In genomic region chr3:59607628-59608027, GRCh38 we compare ENCODE assay signal across 11 cellular contexts.
DNase-seq lines count a peak whose midpoint lies in the region; ATAC-seq and TF ChIP-seq lines count a peak whose summit lies in the region.
"Had no signal": no experiment of that assay in that cellular context is flagged by ENCODE, and none has a peak within 500 bp of the region (broad histone marks: within the 10 kb centered on the region; RNA-seq: fewer than 3 reads in every experiment).

No MANE protein-coding gene starts in this region.

- no peaks in the 10 kb centered on the region for H3K27me3 ChIP-seq in trophoblast cell (ENCODE audit: insufficient read depth, low read length)
- H3K27me3 ChIP-seq: stomach had no signal

- no peak overlapping the region for H3K4ac ChIP-seq in trophoblast cell (ENCODE audit: low read depth, low read length)

- H3K4me3 ChIP-seq in fibroblast of pulmonary artery (replicated peaks; ENCODE audit: low read depth, low read length) (no peak overlapping the region), trophoblast cell (ENCODE audit: low read depth, low read length) (no peak overlapping the region)
- H3K4me3 ChIP-seq: stomach had no signal

- no peak overlapping the region for H3K4me2 ChIP-seq in trophoblast cell (ENCODE audit: low read length)

- H3K14ac ChIP-seq in trophoblast cell (ENCODE audit: low read length): no peak overlapping the region

- H3K36me3 ChIP-seq in trophoblast cell (ENCODE audit: control insufficient read depth in 1 of 2, insufficient read depth in 2 of 2, low read length in 2 of 2): no peaks in the 10 kb centered on the region
- H3K36me3 ChIP-seq: stomach had no signal

- WGBS in trophoblast cell (ENCODE audit: extremely low coverage, insufficient coverage, insufficient read length): no CpG with 5 or more reads among the region's 1 CpG

- ATAC-seq in HG03378 (IDR thresholded peaks at IDR 0.05; ENCODE audit: unreplicated experiment) (no peak), GM18858 (IDR thresholded peaks at IDR 0.05; ENCODE audit: unreplicated experiment) (no peak)
- ATAC-seq: natural killer cell, T-cell had no signal

- H3K23ac ChIP-seq in trophoblast cell (ENCODE audit: low read length): no peak overlapping the region

- H4K8ac ChIP-seq in trophoblast cell (ENCODE audit: low read depth, low read length): no peak overlapping the region

- H4K12ac ChIP-seq in trophoblast cell (ENCODE audit: low read depth, low read length): no peak overlapping the region

- no peak overlapping the region for H3K27ac ChIP-seq in trophoblast cell (ENCODE audit: low read depth, low read length)
- H3K27ac ChIP-seq: stomach had no signal

- peaks cover 1% of the 10 kb centered on the region for H3K79me2 ChIP-seq in trophoblast cell (ENCODE audit: control insufficient read depth, insufficient read depth, low read length, poor library complexity)

- no peak overlapping the region for H2BK12ac ChIP-seq in trophoblast cell (ENCODE audit: low read length)

- no peaks in the 10 kb centered on the region for H3K9me3 ChIP-seq in trophoblast cell (ENCODE audit: insufficient read depth, low read depth, low read length)
- H3K9me3 ChIP-seq: stomach had no signal

- no peak overlapping the region for H2AK5ac ChIP-seq in trophoblast cell (ENCODE audit: low read length)

- no peak overlapping the region for H2AFZ ChIP-seq in trophoblast cell (ENCODE audit: insufficient read depth, low read length, poor library complexity)

- H3K79me1 ChIP-seq in trophoblast cell (ENCODE audit: low read length): no peaks in the 10 kb centered on the region

- H3K18ac ChIP-seq in trophoblast cell (ENCODE audit: low read length): no peak overlapping the region

- H3K9ac ChIP-seq in trophoblast cell (ENCODE audit: low read length): no peak overlapping the region

- no peak for TF ChIP-seq CTCF in fibroblast of pulmonary artery (IDR thresholded peaks at IDR 0.05; ENCODE audit: low read length, missing control alignments)

- no peaks in the 10 kb centered on the region for H3K4me1 ChIP-seq in trophoblast cell (ENCODE audit: control insufficient read depth in 1 of 2, insufficient read depth in 2 of 2, low read length in 2 of 2)
- H3K4me1 ChIP-seq: stomach had no signal

- DNase-seq in GM04504 (ENCODE audit: low read depth) (peak; percentile 0), NCI-H446 treated with DMSO at 0.1 percent for 48 hours (lab: John Stamatoyannopoulos, UW) (peak; percentile 29), fibroblast of pulmonary artery (ENCODE audit: low read depth) (peak; percentile 6), trophoblast cell (peak; percentile 3 to 43), SW 1271 (lab: John Stamatoyannopoulos, UW) (no peak)
- DNase-seq: caudate nucleus, natural killer cell, stomach, T-cell had no signal

- H2BK5ac ChIP-seq in trophoblast cell (ENCODE audit: low read depth, low read length, poor library complexity): no peak overlapping the region

- no peak overlapping the region for H2BK120ac ChIP-seq in trophoblast cell (ENCODE audit: insufficient read depth, low read length, poor library complexity)

- H4K91ac ChIP-seq in trophoblast cell (ENCODE audit: low read depth, low read length): no peak overlapping the region

Comparison
In these comparisons a context has a peak if more than half of its experiments do, and no peak if none do; other contexts are left out.
1. DNase-seq: peak in GM04504 (single experiment), NCI-H446 treated with DMSO at 0.1 percent for 48 hours (single experiment), fibroblast of pulmonary artery (single experiment) and trophoblast cell (2 of 2); none in SW 1271 (0 of 2).